15 cellular contexts compared by ENCODE assay signal in the genomic region with DNA sequence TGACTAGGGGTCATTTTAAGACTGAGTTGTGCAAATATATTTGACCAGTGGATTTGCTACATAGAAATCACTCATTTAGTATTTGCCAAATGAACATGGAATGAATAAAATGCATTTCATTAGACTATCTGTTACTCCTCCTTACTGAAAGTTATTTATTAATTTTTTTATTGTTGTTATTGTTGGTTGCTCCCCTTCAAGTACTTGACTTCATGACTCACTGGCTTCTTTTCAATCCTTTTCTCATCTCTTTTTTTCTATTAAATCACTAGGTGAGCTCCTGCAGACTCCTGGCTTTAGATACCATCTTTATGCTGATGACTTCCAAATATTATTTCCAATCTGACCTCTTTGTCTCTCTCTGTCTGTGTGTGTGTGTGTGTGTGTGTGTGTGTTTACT.
A peak's percentile ranks its signal among the peaks of the same experiment; 100 is the strongest.
DNase-seq lines count a peak whose midpoint lies in the region; TF ChIP-seq lines count a peak whose summit lies in the region.
"Had no signal": no experiment of that assay in that cellular context is flagged by ENCODE, and none has a peak within 500 bp of the region (broad histone marks: within the 10 kb centered on the region; RNA-seq: fewer than 3 reads in every experiment).

No MANE protein-coding gene starts in this region.

- H3K9me3 Mint-ChIP-seq in immature natural killer cell, result peaks cover 0 to 10% (median 0%) of the 10 kb centered on the region in 6 donors

- peak overlapping the region in 2 of 3 donors; percentile 47 to 63 for H3K27ac ChIP-seq in thyroid gland
- H3K27ac ChIP-seq: GM23248 had no signal

- no peak for TF ChIP-seq POLR2A in thyroid gland (IDR thresholded peaks at IDR 0.05)

- peaks cover 31 to 44% of the 10 kb centered on the region in 2 donors for H3K4me1 ChIP-seq in thyroid gland

- H3K4me3 ChIP-seq in kidney epithelial cell (ENCODE audit: low read depth, low read length), result no peak overlapping the region
- no peak overlapping the region for H3K4me3 ChIP-seq in thyroid gland (replicated peaks in 1 of 3)
- H3K4me3 ChIP-seq: GM23248 had no signal

- H3K27ac Mint-ChIP-seq in immature natural killer cell, result no peak overlapping the region
- H3K27ac Mint-ChIP-seq: CD14-positive monocyte; CD8-positive, alpha-beta T cell had no signal

- H3K9me3 ChIP-seq in thyroid gland, result no peaks in the 10 kb centered on the region

- DNase-seq in DMS53 treated with DMSO at 0.1 percent for 48 hours (lab: John Stamatoyannopoulos, UW; ENCODE audit: unreplicated experiment) (peak; percentile 34), NCI-H69 (lab: John Stamatoyannopoulos, UW) (peak; percentile 24), kidney epithelial cell (ENCODE audit: low read depth) (peak; percentile 10), thyroid gland (no peak), HK-2 (ENCODE audit: unreplicated experiment) (no peak), nucleus accumbens (lab: John Stamatoyannopoulos, UW) (no peak), immature natural killer cell (no peak)
- DNase-seq: CD8-positive, alpha-beta T cell; COR-L47; DND-41; GDM1; GM23248; IMR-90; KBM-7 had no signal

- intact Hi-C loops in thyroid gland (cut with DNase I), result no loop called here

- no peaks in the 10 kb centered on the region for H3K4me1 Mint-ChIP-seq in immature natural killer cell
- H3K4me1 Mint-ChIP-seq: CD14-positive monocyte had no signal

- H3K4me3 Mint-ChIP-seq in immature natural killer cell, result no peak overlapping the region
- H3K4me3 Mint-ChIP-seq: CD14-positive monocyte; CD8-positive, alpha-beta T cell had no signal

- H3K27me3 ChIP-seq in kidney epithelial cell (ENCODE audit: control insufficient read depth, insufficient read depth, low read length), result no peaks in the 10 kb centered on the region
- H3K27me3 ChIP-seq in thyroid gland, result no peaks in the 10 kb centered on the region

- peaks cover 0 to 4% (median 2%) of the 10 kb centered on the region in 3 donors for H3K27me3 Mint-ChIP-seq in immature natural killer cell (ENCODE audit: low read depth in 3 of 3)

- TF ChIP-seq CTCF in kidney epithelial cell (IDR thresholded peaks at IDR 0.05; ENCODE audit: insufficient read depth, low read length, poor library complexity, severe bottlenecking) (no peak), thyroid gland (IDR thresholded peaks at IDR 0.05) (no peak)

- no peaks in the 10 kb centered on the region for H3K36me3 ChIP-seq in kidney epithelial cell (ENCODE audit: control insufficient read depth, insufficient read depth, low read length)
- no peaks in the 10 kb centered on the region for H3K36me3 ChIP-seq in thyroid gland

- no peaks in the 10 kb centered on the region for H3K36me3 Mint-ChIP-seq in immature natural killer cell
- H3K36me3 Mint-ChIP-seq: CD14-positive monocyte; CD8-positive, alpha-beta T cell had no signal

Comparison
In these comparisons a context has a peak if more than half of its experiments do, and no peak if none do; other contexts are left out.
1. DNase-seq: peak in DMS53 treated with DMSO at 0.1 percent for 48 hours (single experiment), NCI-H69 (single experiment) and kidney epithelial cell (single experiment); none in thyroid gland (0 of 2), HK-2 (single experiment), nucleus accumbens (0 of 56) and immature natural killer cell (0 of 3).